1 cellular context compared by ENCODE assay signal in genomic region chr12:75944905-75945412, GRCh38.
TF ChIP-seq lines count a peak whose summit lies in the region.

No MANE protein-coding gene starts in this region.

TF ChIP-seq in H1, 55 proteins besides CTCF, POLR2A, EP300 and RAD21 (continued from another document):
- TF ChIP-seq SUZ12 (IDR thresholded peaks at IDR 0.05; ENCODE audit: low read length) (no peak), ATF2 (IDR thresholded peaks at IDR 0.05; ENCODE audit: low read length) (no peak), JUN (IDR thresholded peaks at IDR 0.05; ENCODE audit: low read depth, low read length) (no peak)
